Comparison of ENCODE assay signal across 36 cellular contexts in genomic region chr20:54170963-54171362, GRCh38. TPM values are rescaled to one million over a fixed set of nuclear protein-coding genes. Genes with fewer than 3 reads are reported as not detected.
"Had no signal": no experiment of that assay in that cellular context is flagged by ENCODE, and none has a peak within 500 bp of the region (broad histone marks: within the 10 kb centered on the region; RNA-seq: fewer than 3 reads in every experiment).

No MANE protein-coding gene starts in this region.

- H3K36me3 ChIP-seq: adrenal gland, breast epithelium, cardiac muscle cell, colonic mucosa had no signal

- H3K27ac ChIP-seq: adrenal gland, body of pancreas, breast epithelium, cardiac muscle cell, colonic mucosa had no signal

- H3K27ac Mint-ChIP-seq: activated CD4-positive, alpha-beta memory T cell treated with anti-CD3 and anti-CD28 coated beads for 36 hours; activated CD4-positive, alpha-beta T cell treated with anti-CD3 and anti-CD28 coated beads for 36 hours; activated CD4-positive, alpha-beta T cell treated with anti-CD3 and anti-CD28 coated beads, Interleukin-2, amount 10 ng/mL, durations not matched to agents 24 days and 14 days; activated CD8-positive, alpha-beta memory T cell treated with anti-CD3 and anti-CD28 coated beads, Interleukin-2, amount 10 ng/mL, durations not matched to agents 7 days and 5 days; activated CD8-positive, alpha-beta T cell treated with anti-CD3 and anti-CD28 coated beads, Interleukin-2, amount 10 ng/mL, durations not matched to agents 7 days and 5 days; activated naive CD4-positive, alpha-beta T cell treated with anti-CD3 and anti-CD28 coated beads for 36 hours; activated naive CD4-positive, alpha-beta T cell treated with anti-CD3 and anti-CD28 coated beads, Interleukin-2, amount 50 U/mL, for 24 hours; activated naive CD8-positive, alpha-beta T cell treated with anti-CD3 and anti-CD28 coated beads for 36 hours; activated naive CD8-positive, alpha-beta T cell treated with anti-CD3 and anti-CD28 coated beads, Interleukin-2, amount 50 U/mL, for 24 hours; activated T-cell treated with anti-CD3 and anti-CD28 coated beads, Interleukin-2, amount 50 U/mL, for 24 hours; activated T-cell treated with anti-CD3 and anti-CD28 coated beads, Interleukin-2, amount 50 U/mL, for 72 hours; T-helper 17 cell; T-helper 2 cell treated with Interferon-gamma antibody and Interleukin-4, amounts not matched to agents 5 μg/mL and 100 μg/mL, for 36 hours had no signal

- ATAC-seq: activated CD4-positive, alpha-beta T cell treated with anti-CD3 and anti-CD28 coated beads for 36 hours; activated CD8-positive, alpha-beta memory T cell treated with anti-CD3 and anti-CD28 coated beads, Interleukin-2, amount 10 ng/mL, durations not matched to agents 7 days and 5 days; activated CD8-positive, alpha-beta T cell treated with anti-CD3 and anti-CD28 coated beads, Interleukin-2, amount 10 ng/mL, durations not matched to agents 7 days and 5 days; activated naive CD8-positive, alpha-beta T cell treated with anti-CD3 and anti-CD28 coated beads, Interleukin-2, amount 50 U/mL, for 24 hours; activated T-cell treated with anti-CD3 and anti-CD28 coated beads, Interleukin-2, amount 50 U/mL, for 72 hours; body of pancreas; esophagus mucosa; T-helper 17 cell had no signal

- H3K4me3 Mint-ChIP-seq: activated CD4-positive, alpha-beta memory T cell treated with anti-CD3 and anti-CD28 coated beads for 36 hours; activated CD4-positive, alpha-beta T cell treated with anti-CD3 and anti-CD28 coated beads for 36 hours; activated CD4-positive, alpha-beta T cell treated with anti-CD3 and anti-CD28 coated beads, Interleukin-2, amount 10 ng/mL, durations not matched to agents 24 days and 14 days; activated CD8-positive, alpha-beta memory T cell treated with anti-CD3 and anti-CD28 coated beads, Interleukin-2, amount 10 ng/mL, durations not matched to agents 7 days and 5 days; activated CD8-positive, alpha-beta T cell treated with anti-CD3 and anti-CD28 coated beads, Interleukin-2, amount 10 ng/mL, durations not matched to agents 7 days and 5 days; activated naive CD4-positive, alpha-beta T cell treated with anti-CD3 and anti-CD28 coated beads for 36 hours; activated naive CD4-positive, alpha-beta T cell treated with anti-CD3 and anti-CD28 coated beads, Interleukin-2, amount 50 U/mL, for 24 hours; activated naive CD8-positive, alpha-beta T cell treated with anti-CD3 and anti-CD28 coated beads for 36 hours; activated naive CD8-positive, alpha-beta T cell treated with anti-CD3 and anti-CD28 coated beads, Interleukin-2, amount 50 U/mL, for 24 hours; activated T-cell treated with anti-CD3 and anti-CD28 coated beads, Interleukin-2, amount 50 U/mL, for 24 hours; activated T-cell treated with anti-CD3 and anti-CD28 coated beads, Interleukin-2, amount 50 U/mL, for 72 hours; T-helper 17 cell; T-helper 2 cell treated with Interferon-gamma antibody and Interleukin-4, amounts not matched to agents 5 μg/mL and 100 μg/mL, for 36 hours had no signal

- FAIRE-seq: endometrium, frontal cortex had no signal

- H3K9me3 Mint-ChIP-seq: activated CD4-positive, alpha-beta memory T cell treated with anti-CD3 and anti-CD28 coated beads for 36 hours; activated CD4-positive, alpha-beta T cell treated with anti-CD3 and anti-CD28 coated beads, Interleukin-2, amount 10 ng/mL, durations not matched to agents 24 days and 14 days; activated naive CD4-positive, alpha-beta T cell treated with anti-CD3 and anti-CD28 coated beads for 36 hours; activated naive CD4-positive, alpha-beta T cell treated with anti-CD3 and anti-CD28 coated beads, Interleukin-2, amount 50 U/mL, for 24 hours; activated naive CD8-positive, alpha-beta T cell treated with anti-CD3 and anti-CD28 coated beads for 36 hours; activated naive CD8-positive, alpha-beta T cell treated with anti-CD3 and anti-CD28 coated beads, Interleukin-2, amount 50 U/mL, for 24 hours; activated T-cell treated with anti-CD3 and anti-CD28 coated beads, Interleukin-2, amount 50 U/mL, for 24 hours; activated T-cell treated with anti-CD3 and anti-CD28 coated beads, Interleukin-2, amount 50 U/mL, for 72 hours; T-helper 2 cell treated with Interferon-gamma antibody and Interleukin-4, amounts not matched to agents 5 μg/mL and 100 μg/mL, for 36 hours had no signal

- H3K4me3 ChIP-seq: adrenal gland, body of pancreas, breast epithelium, cardiac muscle cell, colonic mucosa had no signal

- H3K9me3 ChIP-seq: adrenal gland, body of pancreas, breast epithelium, colonic mucosa had no signal

- DNase-seq: activated CD4-positive, alpha-beta memory T cell treated with anti-CD3 and anti-CD28 coated beads for 36 hours; activated CD4-positive, alpha-beta T cell treated with anti-CD3 and anti-CD28 coated beads for 36 hours; activated CD4-positive, alpha-beta T cell treated with anti-CD3 and anti-CD28 coated beads, Interleukin-2, amount 10 ng/mL, durations not matched to agents 24 days and 14 days; activated CD4-positive, CD25-positive, alpha-beta regulatory T cell; activated CD4-positive, CD25-positive, alpha-beta regulatory T cell treated with anti-CD3 and anti-CD28 coated beads, Interleukin-2, amount 50 U/mL, for 72 hours; activated CD8-positive, alpha-beta memory T cell treated with anti-CD3 and anti-CD28 coated beads, Interleukin-2, amount 10 ng/mL, durations not matched to agents 7 days and 5 days; activated CD8-positive, alpha-beta memory T cell treated with anti-CD3 and anti-CD28 coated beads, Interleukin-2, amount 50 U/mL, for 4 hours; activated CD8-positive, alpha-beta T cell treated with anti-CD3 and anti-CD28 coated beads, Interleukin-2, amount 10 ng/mL, durations not matched to agents 7 days and 5 days; activated effector memory CD4-positive, alpha-beta T cell treated with Interleukin-2 at 50 U/mL for 16 hours; activated gamma-delta T cell treated with Interleukin-2 at 50 U/mL for 16 hours; activated naive CD4-positive, alpha-beta T cell treated with anti-CD3 and anti-CD28 coated beads for 36 hours; activated naive CD8-positive, alpha-beta T cell treated with anti-CD3 and anti-CD28 coated beads for 36 hours; activated naive CD8-positive, alpha-beta T cell treated with anti-CD3 and anti-CD28 coated beads, Interleukin-2, amount 50 U/mL, for 24 hours; activated T-cell treated with anti-CD3 and anti-CD28 coated beads, Interleukin-2, amount 50 U/mL, for 24 hours; activated T-cell treated with anti-CD3 and anti-CD28 coated beads, Interleukin-2, amount 50 U/mL, for 72 hours; adrenal gland; amygdala; aorta; body of pancreas; central memory CD4-positive, alpha-beta T cell; cerebellar nuclear complex; colonic mucosa; effector CD8-positive, alpha-beta T cell; foreskin fibroblast; head of caudate nucleus; T-helper 1 cell; T-helper 17 cell; T1000 had no signal

- H3K36me3 Mint-ChIP-seq: activated CD4-positive, alpha-beta memory T cell treated with anti-CD3 and anti-CD28 coated beads for 36 hours; activated CD8-positive, alpha-beta memory T cell treated with anti-CD3 and anti-CD28 coated beads, Interleukin-2, amount 10 ng/mL, durations not matched to agents 7 days and 5 days; activated naive CD4-positive, alpha-beta T cell treated with anti-CD3 and anti-CD28 coated beads, Interleukin-2, amount 50 U/mL, for 24 hours; activated naive CD8-positive, alpha-beta T cell treated with anti-CD3 and anti-CD28 coated beads for 36 hours had no signal

- H3K4me1 ChIP-seq: breast epithelium had no signal

RNA-seq across cellular contexts. Expression of gene CYP24A1, which starts 2.8 kb away (rescaled TPM):
- total RNA-seq: activated CD4-positive, alpha-beta T cell treated with anti-CD3 and anti-CD28 coated beads, Interleukin-2, amount 10 ng/mL, durations not matched to agents 24 days and 14 days; activated CD8-positive, alpha-beta memory T cell treated with anti-CD3 and anti-CD28 coated beads, Interleukin-2, amount 10 ng/mL, durations not matched to agents 7 days and 5 days; activated CD8-positive, alpha-beta T cell treated with anti-CD3 and anti-CD28 coated beads, Interleukin-2, amount 10 ng/mL, durations not matched to agents 7 days and 5 days; activated naive CD4-positive, alpha-beta T cell treated with anti-CD3 and anti-CD28 coated beads for 36 hours; activated naive CD8-positive, alpha-beta T cell treated with anti-CD3 and anti-CD28 coated beads for 36 hours; activated T-cell treated with anti-CD3 and anti-CD28 coated beads, Interleukin-2, amount 50 U/mL, for 72 hours; adrenal gland; aorta; body of pancreas; cardiac muscle cell; dermis microvascular lymphatic vessel endothelial cell had no signal
- polyA plus RNA-seq: aorta, cardiac muscle cell had no signal
